9 cellular contexts compared by ENCODE assay signal in the genomic region with DNA sequence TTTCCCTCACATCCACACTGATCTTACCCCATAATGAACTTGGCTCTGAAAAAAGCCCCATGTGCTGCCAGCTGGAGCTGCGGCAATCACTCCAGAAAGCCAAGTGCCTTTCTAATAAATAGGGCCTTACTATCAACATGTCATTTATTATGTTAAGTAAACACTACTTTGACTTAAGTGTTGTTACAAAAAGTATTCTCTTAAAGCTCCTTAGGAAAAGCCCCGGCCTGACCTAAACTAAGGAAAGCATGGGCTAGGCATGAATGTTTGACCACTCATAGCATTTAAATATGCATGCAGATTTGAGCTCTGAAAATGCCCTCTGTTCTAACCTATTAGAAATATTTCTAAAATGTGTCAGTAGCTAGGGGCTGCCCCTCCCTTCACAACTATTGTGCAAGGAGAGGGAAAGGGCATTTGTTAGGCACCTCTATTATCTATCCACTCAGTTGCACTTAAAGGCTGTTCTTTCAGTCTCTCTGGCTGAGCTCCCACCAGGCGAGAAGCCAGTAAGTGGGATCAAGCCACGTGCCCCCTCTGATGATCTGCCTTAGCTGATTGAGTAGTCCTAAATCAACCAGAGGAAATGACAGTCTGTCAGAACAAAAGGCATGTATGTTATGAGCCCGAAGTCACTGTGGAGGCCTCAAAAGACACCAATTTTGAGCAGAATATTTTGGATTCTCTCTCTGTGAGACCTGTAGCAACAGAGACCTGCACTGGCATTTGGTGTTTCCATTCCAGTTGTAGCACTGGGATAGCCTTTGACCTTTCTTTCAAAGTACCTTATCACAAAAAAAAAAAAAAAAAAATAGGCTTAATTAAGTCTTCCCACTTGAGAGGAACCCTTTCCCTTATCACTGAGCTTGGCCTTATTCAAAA.
A peak's percentile ranks its signal among the peaks of the same experiment; 100 is the strongest.
DNase-seq lines count a peak whose midpoint lies in the region; ATAC-seq and TF ChIP-seq lines count a peak whose summit lies in the region.
"Had no signal": no experiment of that assay in that cellular context is flagged by ENCODE, and none has a peak within 500 bp of the region (broad histone marks: within the 10 kb centered on the region; RNA-seq: fewer than 3 reads in every experiment).

No MANE protein-coding gene starts in this region.

- H3K4me1 Mint-ChIP-seq in mesothelial cell of epicardium = peaks cover 23% of the 10 kb centered on the region
- H3K4me1 Mint-ChIP-seq in CD8-positive, alpha-beta T cell (ENCODE audit: low read depth) = no peaks in the 10 kb centered on the region

- no peak overlapping the region for H3K4me3 ChIP-seq in BE2C (ENCODE audit: low read depth, low read length)
- no peak overlapping the region for H3K4me3 ChIP-seq in breast epithelium
- H3K4me3 ChIP-seq in CD8-positive, alpha-beta T cell (ENCODE audit: low read depth, low read length) = no peak overlapping the region

- TF ChIP-seq CTCF in BE2C (IDR thresholded peaks at IDR 0.05; ENCODE audit: low read depth, low read length) (no peak), breast epithelium (IDR thresholded peaks at IDR 0.05) (no peak), mesothelial cell of epicardium (IDR thresholded peaks at IDR 0.05; ENCODE audit: unreplicated experiment) (no peak)
- TF ChIP-seq CTCF in CD8-positive, alpha-beta T cell (IDR thresholded peaks at IDR 0.05) = no peak

- H3K9me3 ChIP-seq in BE2C = no peaks in the 10 kb centered on the region
- H3K9me3 ChIP-seq in breast epithelium = no peaks in the 10 kb centered on the region
- H3K9me3 ChIP-seq in CD8-positive, alpha-beta T cell (ENCODE audit: low read length) = no peaks in the 10 kb centered on the region

- H3K27me3 ChIP-seq in BE2C = no peaks in the 10 kb centered on the region
- H3K27me3 ChIP-seq in breast epithelium = no peaks in the 10 kb centered on the region
- no peaks in the 10 kb centered on the region for H3K27me3 ChIP-seq in CD8-positive, alpha-beta T cell (ENCODE audit: insufficient read depth, low read length)

- H3K4me1 ChIP-seq in BE2C = peaks cover 34% of the 10 kb centered on the region
- H3K4me1 ChIP-seq in breast epithelium = no peaks in the 10 kb centered on the region
- no peaks in the 10 kb centered on the region for H3K4me1 ChIP-seq in CD8-positive, alpha-beta T cell (ENCODE audit: insufficient read depth, low read length)

- no peaks in the 10 kb centered on the region for H3K27me3 Mint-ChIP-seq in mesothelial cell of epicardium (ENCODE audit: low read depth)
- H3K27me3 Mint-ChIP-seq in CD8-positive, alpha-beta T cell (ENCODE audit: low read depth) = no peaks in the 10 kb centered on the region

- peaks cover 21% of the 10 kb centered on the region for H3K36me3 Mint-ChIP-seq in mesothelial cell of epicardium
- H3K36me3 Mint-ChIP-seq in CD8-positive, alpha-beta T cell = no peaks in the 10 kb centered on the region
- H3K36me3 Mint-ChIP-seq: WTC11 had no signal

- POLR2A ChIA-PET in CD8-positive, alpha-beta T cell (lab: Charles Lee) = no interaction called here

- intact Hi-C loops in breast epithelium (cut with DNase I; ENCODE audit: low total_unique reads) = no loop called here
- intact Hi-C loops in CD8-positive, alpha-beta T cell (cut with DNase I, micrococcal nuclease) = no loop called here

- DNase-seq in BE2C = peak; percentile 69
- DNase-seq in NCI-H187 (lab: John Stamatoyannopoulos, UW) = peak; percentile 35 to 55
- no peak for DNase-seq in breast epithelium (ENCODE audit: low spot score in 2 of 2)
- no peak for DNase-seq in mesothelial cell of epicardium (ENCODE audit: low spot score in 2 of 2, unreplicated experiment in 2 of 2)
- no peak for DNase-seq in CD8-positive, alpha-beta T cell
- no peak for DNase-seq in activated gamma-delta T cell treated with Interleukin-2 at 50 U/mL for 16 hours
- no peak for DNase-seq in MV-4-11 (lab: John Stamatoyannopoulos, UW)
- DNase-seq in Kasumi-1 (lab: John Stamatoyannopoulos, UW) = no peak

- H3K27ac Mint-ChIP-seq in mesothelial cell of epicardium = peak overlapping the region; percentile 80
- H3K27ac Mint-ChIP-seq in CD8-positive, alpha-beta T cell = no peak overlapping the region
- H3K27ac Mint-ChIP-seq: WTC11 had no signal

- H3K4me3 Mint-ChIP-seq in mesothelial cell of epicardium = no peak overlapping the region
- H3K4me3 Mint-ChIP-seq in CD8-positive, alpha-beta T cell = no peak overlapping the region
- H3K4me3 Mint-ChIP-seq: WTC11 had no signal

- H3K9me3 Mint-ChIP-seq in mesothelial cell of epicardium = no peaks in the 10 kb centered on the region
- no peaks in the 10 kb centered on the region for H3K9me3 Mint-ChIP-seq in CD8-positive, alpha-beta T cell
- H3K9me3 Mint-ChIP-seq: WTC11 had no signal

- no peak for ATAC-seq in CD8-positive, alpha-beta T cell
- ATAC-seq: WTC11 had no signal

- no peak for TF ChIP-seq POLR2A in breast epithelium (IDR thresholded peaks at IDR 0.05)

- H3K27ac ChIP-seq in breast epithelium = peak overlapping the region; percentile 50 to 51
- H3K27ac ChIP-seq in CD8-positive, alpha-beta T cell (ENCODE audit: low read depth, low read length) = no peak overlapping the region

- CTCF ChIA-PET in CD8-positive, alpha-beta T cell (lab: Charles Lee) = interaction anchor here (0.7 kb wide), 1 partner anchor 27 kb away, joined by 3 read pairs; no protein-coding TSS in a partner anchor

- H3K36me3 ChIP-seq in BE2C (no peaks in the 10 kb centered on the region), breast epithelium (no peaks in the 10 kb centered on the region)
- H3K36me3 ChIP-seq in CD8-positive, alpha-beta T cell (ENCODE audit: insufficient read depth, low read length) = no peaks in the 10 kb centered on the region

Comparison
In these comparisons a context has a peak if more than half of its experiments do, and no peak if none do; other contexts are left out.
1. DNase-seq: peak in BE2C (single experiment) and NCI-H187 (2 of 2); none in breast epithelium (0 of 2), mesothelial cell of epicardium (0 of 2), CD8-positive, alpha-beta T cell (0 of 7), activated gamma-delta T cell treated with Interleukin-2 at 50 U/mL for 16 hours (single experiment), MV-4-11 (single experiment) and Kasumi-1 (0 of 2).